ENCODE assay signal across 8 cellular contexts in genomic region chr4:140755811-140756291, GRCh38. TPM values are rescaled to one million over a fixed set of nuclear protein-coding genes. Genes with fewer than 3 reads are reported as not detected.
DNase-seq lines count a peak whose midpoint lies in the region; ATAC-seq and TF ChIP-seq lines count a peak whose summit lies in the region.

No MANE protein-coding gene starts in this region.

- no peak overlapping the region for H3K27ac Mint-ChIP-seq in activated CD8-positive, alpha-beta memory T cell treated with anti-CD3 and anti-CD28 coated beads, Interleukin-2, amount 10 ng/mL, durations not matched to agents 7 days and 5 days
- peak overlapping the region; percentile 79 for H3K27ac Mint-ChIP-seq in neural crest cell (ENCODE audit: unreplicated experiment)

- peak; percentile 73 for DNase-seq in NCI-H748 (lab: John Stamatoyannopoulos, UW; ENCODE audit: unreplicated experiment)
- no peak for DNase-seq in NCI-H748 treated with DMSO at 0.1 percent for 48 hours (lab: John Stamatoyannopoulos, UW)
- DNase-seq in HT-29 (ENCODE audit: low spot score): peak; percentile 38
- DNase-seq in activated CD8-positive, alpha-beta memory T cell treated with anti-CD3 and anti-CD28 coated beads, Interleukin-2, amount 10 ng/mL, durations not matched to agents 7 days and 5 days: no peak
- DNase-seq in germinal center (ENCODE audit: low spot score): peak; percentile 54
- DNase-seq in neural crest cell (ENCODE audit: low read depth, low spot score): peak; percentile 53
- DNase-seq in effector CD4-positive, alpha-beta T cell: no peak

- H3K4me1 Mint-ChIP-seq in activated CD8-positive, alpha-beta memory T cell treated with anti-CD3 and anti-CD28 coated beads, Interleukin-2, amount 10 ng/mL, durations not matched to agents 7 days and 5 days: peaks cover 10% of the 10 kb centered on the region
- peaks cover 31% of the 10 kb centered on the region for H3K4me1 Mint-ChIP-seq in neural crest cell

- ATAC-seq in GM21447 (IDR thresholded peaks at IDR 0.05; ENCODE audit: unreplicated experiment): peak; percentile 49
- ATAC-seq in activated CD8-positive, alpha-beta memory T cell treated with anti-CD3 and anti-CD28 coated beads, Interleukin-2, amount 10 ng/mL, durations not matched to agents 7 days and 5 days: peak; percentile 63

- CTCF ChIA-PET in activated CD8-positive, alpha-beta memory T cell treated with anti-CD3 and anti-CD28 coated beads, Interleukin-2, amount 10 ng/mL, durations not matched to agents 7 days and 5 days (lab: Charles Lee): no interaction called here

- H3K27me3 Mint-ChIP-seq in activated CD8-positive, alpha-beta memory T cell treated with anti-CD3 and anti-CD28 coated beads, Interleukin-2, amount 10 ng/mL, durations not matched to agents 7 days and 5 days: peaks cover 66% of the 10 kb centered on the region
- peaks cover 2% of the 10 kb centered on the region for H3K27me3 Mint-ChIP-seq in neural crest cell (ENCODE audit: low read depth)

- H3K9me3 Mint-ChIP-seq in activated CD8-positive, alpha-beta memory T cell treated with anti-CD3 and anti-CD28 coated beads, Interleukin-2, amount 10 ng/mL, durations not matched to agents 7 days and 5 days (ENCODE audit: low read depth): no peaks in the 10 kb centered on the region
- no peaks in the 10 kb centered on the region for H3K9me3 Mint-ChIP-seq in neural crest cell

- H3K36me3 Mint-ChIP-seq in activated CD8-positive, alpha-beta memory T cell treated with anti-CD3 and anti-CD28 coated beads, Interleukin-2, amount 10 ng/mL, durations not matched to agents 7 days and 5 days: no peaks in the 10 kb centered on the region
- peaks cover 16% of the 10 kb centered on the region for H3K36me3 Mint-ChIP-seq in neural crest cell (ENCODE audit: low read depth)

- peak; percentile 22 for TF ChIP-seq CTCF in neural crest cell (conservative IDR thresholded peaks at IDR 0.05)

- peak overlapping the region; percentile 22 for H3K4me3 Mint-ChIP-seq in activated CD8-positive, alpha-beta memory T cell treated with anti-CD3 and anti-CD28 coated beads, Interleukin-2, amount 10 ng/mL, durations not matched to agents 7 days and 5 days
- H3K4me3 Mint-ChIP-seq in neural crest cell: peak overlapping the region; percentile 93

RNA-seq across cellular contexts. Expression of gene TBC1D9, which starts 0.3 kb away (rescaled TPM):
- 8.4 and 9.0 TPM in 2 replicates for total RNA-seq in HT-29 (2014; rRNA removed; shearing (Covaris generic))
- total RNA-seq in activated CD8-positive, alpha-beta memory T cell treated with anti-CD3 and anti-CD28 coated beads, Interleukin-2, amount 10 ng/mL, durations not matched to agents 7 days and 5 days: under 1 TPM in 1 of 2 experiments, not detected in 1; 0.14 TPM
- total RNA-seq in neural crest cell: 15.9 and 16.1 TPM in 2 replicates

Comparison
In these comparisons a context has a peak if more than half of its experiments do, and no peak if none do; other contexts are left out.
1. DNase-seq: peak in NCI-H748 (single experiment), HT-29 (single experiment), germinal center (single experiment) and neural crest cell (single experiment); none in NCI-H748 treated with DMSO at 0.1 percent for 48 hours (single experiment), activated CD8-positive, alpha-beta memory T cell treated with anti-CD3 and anti-CD28 coated beads, Interleukin-2, amount 10 ng/mL, durations not matched to agents 7 days and 5 days (single experiment) and effector CD4-positive, alpha-beta T cell (single experiment).